In genomic region chr7:4681922-4682620, GRCh38 we compare ENCODE assay signal across 9 cellular contexts. TPM values are rescaled to one million over a fixed set of nuclear protein-coding genes. Genes with fewer than 3 reads are reported as not detected.
DNase-seq lines count a peak whose midpoint lies in the region; ATAC-seq, FAIRE-seq and TF ChIP-seq lines count a peak whose summit lies in the region.
"Had no signal": no experiment of that assay in that cellular context is flagged by ENCODE, and none has a peak within 500 bp of the region (broad histone marks: within the 10 kb centered on the region; RNA-seq: fewer than 3 reads in every experiment).

Gene FOXK1 (plus strand): TSS chr7:4682295. CDS start chr7:4682309, 14 bp downstream.

- DNase-seq in GM19238 (ENCODE audit: insufficient read length, low spot score) (peak; percentile 78), NOMO-1 treated with dmso at 0.1 percent for 144 hours (lab: John Stamatoyannopoulos, UW; ENCODE audit: unreplicated experiment) (peak; percentile 61), endothelial cell of umbilical vein (ENCODE audit: low read depth, low spot score) (peak; percentile 39), midbrain (lab: John Stamatoyannopoulos, UW) (peak; percentile 77)
- peak; percentile 82 for DNase-seq in activated CD8-positive, alpha-beta memory T cell treated with anti-CD3 and anti-CD28 coated beads, Interleukin-2, amount 50 U/mL, for 4 hours
- peak; percentile 69 to 82 for DNase-seq in stimulated activated CD8-positive, alpha-beta memory T cell treated with anti-CD3 and anti-CD28 coated beads, Interleukin-2, amount 100 ng/mL, for 48 hours (ENCODE audit: low read depth in 2 of 2)

- H3K9me3 ChIP-seq in BLaER1, result 0 out of 2 replicates have a peak, but pooled peaks cover 4% of the 10 kb centered on the region
- H3K9me3 ChIP-seq in endothelial cell of umbilical vein (replicated peaks; ENCODE audit: control insufficient read depth, insufficient read depth, low read length), result no peaks in the 10 kb centered on the region

- peak within 1 kb of the TSS; percentile 82 for H2AFZ ChIP-seq in endothelial cell of umbilical vein (ENCODE audit: low read depth, low read length)

- H3K27ac ChIP-seq in BLaER1, result peak within 1 kb of the TSS; percentile 94
- peak within 1 kb of the TSS; percentile 87 for H3K27ac ChIP-seq in endothelial cell of umbilical vein (ENCODE audit: insufficient read depth, low read depth, low read length)

- peak within 1 kb of the TSS; percentile 89 for H3K4me3 ChIP-seq in BLaER1
- H3K4me3 ChIP-seq in endothelial cell of umbilical vein (replicated peaks in 1 of 3; ENCODE audit: insufficient read depth in 1 of 3, low read depth in 1 of 3, low read length in 3 of 3), result peak within 1 kb of the TSS; percentile 69 to 76 (median 74)

- peak within 1 kb of the TSS; percentile 95 for H3K9ac ChIP-seq in BLaER1
- peak within 1 kb of the TSS; percentile 69 for H3K9ac ChIP-seq in endothelial cell of umbilical vein (replicated peaks; ENCODE audit: extremely low read depth, insufficient read depth, low read length)

- peak; percentile 58 for FAIRE-seq in endothelial cell of umbilical vein (lab: Jason Lieb, UNC)
- FAIRE-seq: TTC549 had no signal

- peaks cover 34% of the 10 kb centered on the region for H3K4me1 ChIP-seq in BLaER1
- peaks cover 19% of the 10 kb centered on the region for H3K4me1 ChIP-seq in endothelial cell of umbilical vein (ENCODE audit: control insufficient read depth, extremely low read depth, insufficient read depth, low read length)

- H3K27me3 ChIP-seq in BLaER1, result no peaks in the 10 kb centered on the region
- H3K27me3 ChIP-seq in endothelial cell of umbilical vein (ENCODE audit: control insufficient read depth in 2 of 2, insufficient read depth in 2 of 2, low read length in 2 of 2), result no peaks in the 10 kb centered on the region

- dilution Hi-C loops in endothelial cell of umbilical vein (cut with MboI; ENCODE audit: extremely low pct_ligation_motif_present, low sequenced_read_pairs), result no loop called here

- H3K79me2 ChIP-seq in endothelial cell of umbilical vein (ENCODE audit: control insufficient read depth, insufficient read depth, low read length), result peaks cover 45% of the 10 kb centered on the region

- H4K20me1 ChIP-seq in BLaER1, result peaks cover 41% of the 10 kb centered on the region
- no peaks in the 10 kb centered on the region for H4K20me1 ChIP-seq in endothelial cell of umbilical vein (replicated peaks; ENCODE audit: control insufficient read depth, extremely low read depth, insufficient read depth, low read length)

- no TSS peak for BruUV-seq in endothelial cell of umbilical vein (replicated peaks; lab: Mats Ljungman, UMichigan)

- ATAC-seq in HG03439 (IDR thresholded peaks at IDR 0.05; ENCODE audit: unreplicated experiment), result peak; percentile 55

- no peak for TF ChIP-seq CTCF in endothelial cell of umbilical vein (IDR thresholded peaks at IDR 0.05; ENCODE audit: extremely low read depth in 1 of 2, insufficient read depth in 1 of 2, low read depth in 1 of 2, low read length in 2 of 2)

- H3K36me3 ChIP-seq in BLaER1 (peaks cover 19% of the 10 kb centered on the region), endothelial cell of umbilical vein (ENCODE audit: control insufficient read depth in 2 of 2, extremely low read depth in 1 of 2, insufficient read depth in 2 of 2, low read length in 2 of 2) (peaks cover 0 to 4% of the 10 kb centered on the region in 2 experiments)

- POLR2A ChIA-PET in endothelial cell of umbilical vein (lab: Charles Lee), result interaction anchor here (0.9 to 1.7 kb wide), 2 partner anchors 41 to 94 kb away, joined by 4 to 7 read pairs; no protein-coding TSS in a partner anchor

- TF ChIP-seq POLR2A in endothelial cell of umbilical vein (IDR thresholded peaks at IDR 0.05; ENCODE audit: low read depth, low read length), result peak; percentile 65

- CTCF ChIA-PET in endothelial cell of umbilical vein (lab: Charles Lee), result interaction anchor here (1.1 to 2.9 kb wide), 5 partner anchors 18 to 66 kb away, joined by 3 to 19 read pairs (median 5); no protein-coding TSS in a partner anchor

- intact Hi-C loops in endothelial cell of umbilical vein (cut with micrococcal nuclease), result loop anchor here (1.0 kb wide), 1 partner anchor 41 kb away; no protein-coding TSS in a partner anchor

- no peaks in the 10 kb centered on the region for H3K9me1 ChIP-seq in endothelial cell of umbilical vein (replicated peaks; ENCODE audit: control insufficient read depth, extremely low read depth, insufficient read depth, low read length)

- H3K4me2 ChIP-seq in BLaER1 (peak within 1 kb of the TSS; percentile 99), endothelial cell of umbilical vein (ENCODE audit: insufficient read depth, low read length) (peak within 1 kb of the TSS; percentile 86)

TF ChIP-seq in endothelial cell of umbilical vein, 7 proteins besides CTCF, POLR2A, EP300 and RAD21:
- TF ChIP-seq MAX (IDR thresholded peaks at IDR 0.05; ENCODE audit: insufficient read depth, insufficient read length) (no peak), POLR2AphosphoS5 (IDR thresholded peaks at IDR 0.05; ENCODE audit: insufficient read depth, low read depth, low read length) (peak; percentile 80), MYC (IDR thresholded peaks at IDR 0.05; ENCODE audit: low read depth, low read length) (peak; percentile 57)

RNA-seq across cellular contexts. Expression of gene FOXK1, which starts in this region (rescaled TPM):
- total RNA-seq in endothelial cell of umbilical vein, result 47.0 and 52.1 TPM in 2 replicates
- polyA plus RNA-seq in endothelial cell of umbilical vein, result 8.0 and 9.2 TPM in 2 replicates
- 7.1 and 8.0 TPM in 2 replicates for polyA plus RNA-seq in endothelial cell of umbilical vein (2011; cell fraction: cytosol; rRNA removed)
- polyA plus RNA-seq in endothelial cell of umbilical vein (2011; cell fraction: nucleus; rRNA removed), result 26.1 and 27.8 TPM in 2 replicates
- 7.3 and 7.5 TPM in 2 replicates for polyA plus RNA-seq in endothelial cell of umbilical vein (2012)
- polyA minus RNA-seq in endothelial cell of umbilical vein, result 21.5 and 25.5 TPM in 2 replicates
- 25.8 TPM for polyA minus RNA-seq in endothelial cell of umbilical vein (2011; cell fraction: cytosol; rRNA and poly(A)+ RNA removed)
- 22.0 and 36.5 TPM in 2 replicates for polyA minus RNA-seq in endothelial cell of umbilical vein (2011; cell fraction: nucleus; rRNA and poly(A)+ RNA removed)

Comparison
In these comparisons a context has a peak if more than half of its experiments do, and no peak if none do; other contexts are left out.
1. Peak in every context shown above with its lines: DNase-seq, ATAC-seq, H3K4me3 ChIP-seq and H3K27ac ChIP-seq.